ENCODE assay signal across 8 cellular contexts in genomic region chr3:53159415-53160135, GRCh38. TPM values are rescaled to one million over a fixed set of nuclear protein-coding genes. Genes with fewer than 3 reads are reported as not detected.
DNase-seq lines count a peak whose midpoint lies in the region; ATAC-seq and TF ChIP-seq lines count a peak whose summit lies in the region.

No MANE protein-coding gene starts in this region.

- H3K36me3 Mint-ChIP-seq in CD4-positive, alpha-beta T cell (ENCODE audit: low read depth), result no peaks in the 10 kb centered on the region
- H3K36me3 Mint-ChIP-seq in dendritic cell treated with granulocyte-macrophage colony-stimulating factor and Interleukin-4, amounts not matched to agents 40 ng/mL and 50 ng/mL, for 4 days (ENCODE audit: low read depth), result peaks cover 39% of the 10 kb centered on the region
- no peaks in the 10 kb centered on the region for H3K36me3 Mint-ChIP-seq in natural killer cell

- peak overlapping the region in 1 of 2 donors; percentile 89 for H3K4me3 ChIP-seq in left lung
- peak overlapping the region in 5 of 59 donors; percentile 74 to 82 (median 79) for H3K4me3 ChIP-seq in dorsolateral prefrontal cortex
- no peak overlapping the region for H3K4me3 ChIP-seq in brain microvascular endothelial cell (ENCODE audit: low read depth, low read length)

- POLR2A ChIA-PET in CD4-positive, alpha-beta T cell (lab: Charles Lee), result interaction anchor here (1.0 to 1.9 kb wide), 3 partner anchors 10 to 114 kb away, joined by 3 to 16 read pairs (median 5); partner anchors contain the start of genes RFT1 and SFMBT1

- peak overlapping the region; percentile 89 for H3K4me3 Mint-ChIP-seq in CD4-positive, alpha-beta T cell
- H3K4me3 Mint-ChIP-seq in dendritic cell treated with granulocyte-macrophage colony-stimulating factor and Interleukin-4, amounts not matched to agents 40 ng/mL and 50 ng/mL, for 4 days, result no peak overlapping the region
- H3K4me3 Mint-ChIP-seq in natural killer cell, result peak overlapping the region; percentile 40

- DNase-seq in CD4-positive, alpha-beta T cell, result no peak
- DNase-seq in HuH-7.5 (ENCODE audit: low spot score) (peak; percentile 78), natural killer cell (no peak), left lung (no peak), dorsolateral prefrontal cortex (no peak), brain microvascular endothelial cell (no peak)

- peaks cover 10% of the 10 kb centered on the region for H3K27me3 Mint-ChIP-seq in CD4-positive, alpha-beta T cell
- peaks cover 27% of the 10 kb centered on the region for H3K27me3 Mint-ChIP-seq in dendritic cell treated with granulocyte-macrophage colony-stimulating factor and Interleukin-4, amounts not matched to agents 40 ng/mL and 50 ng/mL, for 4 days
- peaks cover 17 to 25% of the 10 kb centered on the region in 2 donors for H3K27me3 Mint-ChIP-seq in natural killer cell (ENCODE audit: low read depth in 2 of 2)

- peak overlapping the region; percentile 47 for H3K27ac Mint-ChIP-seq in CD4-positive, alpha-beta T cell
- peak overlapping the region; percentile 98 for H3K27ac Mint-ChIP-seq in dendritic cell treated with granulocyte-macrophage colony-stimulating factor and Interleukin-4, amounts not matched to agents 40 ng/mL and 50 ng/mL, for 4 days
- peak overlapping the region; percentile 82 to 94 for H3K27ac Mint-ChIP-seq in natural killer cell

- CTCF ChIA-PET in CD4-positive, alpha-beta T cell (lab: Charles Lee), result interaction anchor here (1.5 to 1.9 kb wide), 2 partner anchors 25 to 28 kb away, joined by 8 to 12 read pairs; no protein-coding TSS in a partner anchor

- no peak overlapping the region for H3K27ac ChIP-seq in CD4-positive, alpha-beta T cell (ENCODE audit: low read depth, low read length)
- H3K27ac ChIP-seq in left lung (no peak overlapping the region), dorsolateral prefrontal cortex (peak overlapping the region in 4 of 59 donors; percentile 18 to 90 (median 84)), brain microvascular endothelial cell (no peak overlapping the region)

- H3K4me1 ChIP-seq in left lung, result peaks cover 22 to 69% of the 10 kb centered on the region in 2 donors

- TF ChIP-seq CTCF in CD4-positive, alpha-beta T cell (IDR thresholded peaks at IDR 0.05), result no peak
- TF ChIP-seq CTCF in natural killer cell (IDR thresholded peaks at IDR 0.05), result no peak
- no peak for TF ChIP-seq CTCF in left lung (IDR thresholded peaks at IDR 0.05)
- TF ChIP-seq CTCF in dorsolateral prefrontal cortex (IDR thresholded peaks at IDR 0.05 in 54 of 56, conservative IDR thresholded peaks at IDR 0.05 in 2 of 56; ENCODE audit: low read depth in 1 of 56, partially characterized antibody in 56 of 56), result no peak
- TF ChIP-seq CTCF in brain microvascular endothelial cell (IDR thresholded peaks at IDR 0.05; ENCODE audit: low read depth, low read length, missing control alignments), result no peak

- no peaks in the 10 kb centered on the region for H3K9me3 ChIP-seq in CD4-positive, alpha-beta T cell (ENCODE audit: control insufficient read depth, low read length)
- no peaks in the 10 kb centered on the region for H3K9me3 ChIP-seq in left lung

- in situ Hi-C loops in brain microvascular endothelial cell (cut with HindIII; ENCODE audit: low pct_ligation_motif_present, low sequenced_read_pairs), result no loop called here

- no peaks in the 10 kb centered on the region for H3K9me3 Mint-ChIP-seq in CD4-positive, alpha-beta T cell
- H3K9me3 Mint-ChIP-seq in dendritic cell treated with granulocyte-macrophage colony-stimulating factor and Interleukin-4, amounts not matched to agents 40 ng/mL and 50 ng/mL, for 4 days, result no peaks in the 10 kb centered on the region
- H3K9me3 Mint-ChIP-seq in natural killer cell, result no peaks in the 10 kb centered on the region

- no peak for ATAC-seq in CD4-positive, alpha-beta T cell (ENCODE audit: poor library complexity)
- ATAC-seq in natural killer cell (no peak), GM19395 (IDR thresholded peaks at IDR 0.05; ENCODE audit: unreplicated experiment) (no peak), left lung (no peak)

- H3K27me3 ChIP-seq in CD4-positive, alpha-beta T cell (ENCODE audit: control insufficient read depth, insufficient read depth, low read length), result peaks cover 25% of the 10 kb centered on the region
- H3K27me3 ChIP-seq in left lung (peaks cover 0 to 27% of the 10 kb centered on the region in 2 donors), dorsolateral prefrontal cortex (peaks cover 0 to 11% (median 0%) of the 10 kb centered on the region in 45 donors), brain microvascular endothelial cell (replicated peaks) (no peaks in the 10 kb centered on the region)

- no peaks in the 10 kb centered on the region for H3K36me3 ChIP-seq in left lung
- no peaks in the 10 kb centered on the region for H3K36me3 ChIP-seq in brain microvascular endothelial cell (replicated peaks)

- intact Hi-C loops in CD4-positive, alpha-beta T cell (cut with DNase I, micrococcal nuclease), result loop anchor here (1.0 to 10.0 kb wide), 3 partner anchors 26 to 185 kb away; partner anchors contain the start of gene DCP1A (in 1 of the 2)
- intact Hi-C loops in dendritic cell treated with granulocyte-macrophage colony-stimulating factor and Interleukin-4, amounts not matched to agents 40 ng/mL and 50 ng/mL, for 4 days (cut with micrococcal nuclease), result loop anchor here (2.0 to 5.0 kb wide), 3 partner anchors 17 to 38 kb away; no protein-coding TSS in a partner anchor
- intact Hi-C loops in natural killer cell (cut with micrococcal nuclease), result loop anchor here (5.0 kb wide), 1 partner anchor 38 kb away; no protein-coding TSS in a partner anchor
- intact Hi-C loops in left lung (cut with DNase I), result no loop called here
- intact Hi-C loops in dorsolateral prefrontal cortex (cut with DNase I), result no loop called here

- peaks cover 22% of the 10 kb centered on the region for H3K4me1 Mint-ChIP-seq in CD4-positive, alpha-beta T cell (ENCODE audit: low read depth)
- peaks cover 82% of the 10 kb centered on the region for H3K4me1 Mint-ChIP-seq in dendritic cell treated with granulocyte-macrophage colony-stimulating factor and Interleukin-4, amounts not matched to agents 40 ng/mL and 50 ng/mL, for 4 days (ENCODE audit: low read depth)
- H3K4me1 Mint-ChIP-seq in natural killer cell, result peaks cover 23 to 35% of the 10 kb centered on the region in 2 donors

RNA-seq across cellular contexts. Expression of gene PRKCD, which starts 1.4 kb away (rescaled TPM):
- 10 to 100 TPM; 18.1 to 20.1 TPM for total RNA-seq in CD4-positive, alpha-beta T cell
- 10 to 100 TPM; 31.7 to 60.0 (median 36.3) TPM for total RNA-seq in natural killer cell
- total RNA-seq in left lung, result 10 to 100 TPM; 73.2 to 73.7 TPM
- 10 to 100 TPM in 106 of 120 experiments, 1 to 10 TPM in 14; 6.1 to 36.1 (median 14.7) TPM for total RNA-seq in dorsolateral prefrontal cortex

RNA-seq across cellular contexts. Expression of gene RFT1, which starts 29.3 kb away (rescaled TPM):
- 10 to 100 TPM in 1 of 2 experiments, 1 to 10 TPM in 1; 8.5 to 10.2 TPM for total RNA-seq in CD4-positive, alpha-beta T cell
- 10 to 100 TPM; 13.3 to 17.2 (median 14.1) TPM for total RNA-seq in natural killer cell
- total RNA-seq in left lung, result 10 to 100 TPM; 24.3 to 28.0 TPM
- total RNA-seq in dorsolateral prefrontal cortex, result 10 to 100 TPM in 118 of 120 experiments, 1 to 10 TPM in 2; 8.0 to 22.2 (median 15.5) TPM

Comparison
In these comparisons a context has a peak if more than half of its experiments do, and no peak if none do; other contexts are left out.
1. H3K27ac Mint-ChIP-seq: peak in every context shown above with its lines; median percentile 98 in dendritic cell treated with granulocyte-macrophage colony-stimulating factor and Interleukin-4, amounts not matched to agents 40 ng/mL and 50 ng/mL, for 4 days; 88 in natural killer cell; 47 in CD4-positive, alpha-beta T cell.
2. intact Hi-C loops: an anchor here in CD4-positive, alpha-beta T cell (1.0 to 10.0 kb wide), dendritic cell treated with granulocyte-macrophage colony-stimulating factor and Interleukin-4, amounts not matched to agents 40 ng/mL and 50 ng/mL, for 4 days (2.0 to 5.0 kb wide) and natural killer cell (5.0 kb wide); none called in left lung and dorsolateral prefrontal cortex.